ENCODE assay signal across 1 cellular context in genomic region chr10:46068905-46069304, GRCh38.
TF ChIP-seq lines count a peak whose summit lies in the region.

No MANE protein-coding gene starts in this region.

TF ChIP-seq in K562, 482 proteins besides CTCF, POLR2A, EP300 and RAD21:
- TF ChIP-seq ZNF77 (CRISPR knock-in tag; IDR thresholded peaks at IDR 0.05) (no peak), TAF15 (IDR thresholded peaks at IDR 0.05; ENCODE audit: low read depth, low read length) (no peak), STAG1 (CRISPR knock-in tag; IDR thresholded peaks at IDR 0.05; ENCODE audit: borderline replicate concordance) (no peak)
